Comparison of ENCODE assay signal across 18 cellular contexts in genomic region chr10:5678397-5678983, GRCh38. TPM values are rescaled to one million over a fixed set of nuclear protein-coding genes. Genes with fewer than 3 reads are reported as not detected.
A peak's percentile ranks its signal among the peaks of the same experiment; 100 is the strongest.
DNase-seq lines count a peak whose midpoint lies in the region; ATAC-seq, FAIRE-seq and TF ChIP-seq lines count a peak whose summit lies in the region.
"Had no signal": no experiment of that assay in that cellular context is flagged by ENCODE, and none has a peak within 500 bp of the region (broad histone marks: within the 10 kb centered on the region; RNA-seq: fewer than 3 reads in every experiment).

No MANE protein-coding gene starts in this region.

- no peak for FAIRE-seq in HepG2 (lab: Jason Lieb, UNC)
- no peak for FAIRE-seq in K562 (lab: Jason Lieb, UNC)
- FAIRE-seq: G401.6, GM12891, GM19239, H54 had no signal

- DNase-seq in HepG2 (ENCODE audit: low spot score) (no peak), right lobe of liver (no peak), K562 (ENCODE audit: extremely low read depth in 1 of 4, low spot score in 3 of 4) (no peak), DMS79 (lab: John Stamatoyannopoulos, UW) (no peak), testis (no peak), retina (no peak)
- DNase-seq: 8988T; CD4-positive, alpha-beta memory T cell; DMS153; DND-41; HCEC 1CT; HFFc6 had no signal

- H3K9ac ChIP-seq in HepG2 (ENCODE audit: insufficient read depth, low read depth, low read length) (peak overlapping the region; percentile 35; the same call in 1 of the 2 replicates), K562 (ENCODE audit: insufficient read depth in 1 of 2, low read depth in 2 of 2, low read length in 2 of 2) (no peak overlapping the region)
- H3K9ac ChIP-seq: BLaER1 had no signal

- H3K4me1 ChIP-seq in HepG2 (ENCODE audit: insufficient read depth, low read length) (peaks cover 50% of the 10 kb centered on the region), right lobe of liver (no peaks in the 10 kb centered on the region), K562 (replicated peaks in 1 of 2; ENCODE audit: control insufficient read depth in 2 of 2, insufficient read depth in 2 of 2, low read length in 2 of 2) (peaks cover 3 to 18% of the 10 kb centered on the region in 2 experiments; a peak in 3 of 5 replicates), neutrophil (ENCODE audit: control insufficient read depth in 1 of 2, insufficient read depth in 1 of 2, low read depth in 1 of 2, low read length in 1 of 2) (peaks cover 0 to 16% of the 10 kb centered on the region in 2 experiments), testis (no peaks in the 10 kb centered on the region)
- H3K4me1 ChIP-seq: BLaER1 had no signal

- TF ChIP-seq RAD21 in HepG2 (CRISPR knock-in tag; IDR thresholded peaks at IDR 0.05): no peak
- no peak for TF ChIP-seq RAD21 in K562 (CRISPR knock-in tag; conservative IDR thresholded peaks at IDR 0.05 in 1 of 2, IDR thresholded peaks at IDR 0.05 in 1 of 2)

- ATAC-seq in HepG2 (peak; percentile 84), right lobe of liver (no peak), K562 (peak; percentile 55)

- H3K9me1 ChIP-seq in K562 (ENCODE audit: control insufficient read depth, insufficient read depth, low read length): no peaks in the 10 kb centered on the region

- peak overlapping the region; percentile 55 for H2AFZ ChIP-seq in HepG2 (ENCODE audit: low read length)
- H2AFZ ChIP-seq in K562 (ENCODE audit: low read depth, low read length): peak overlapping the region; percentile 66

- H3K27me3 ChIP-seq in HepG2 (ENCODE audit: control insufficient read depth in 1 of 2, insufficient read depth in 2 of 2, low read length in 2 of 2): peaks cover 3 to 26% of the 10 kb centered on the region in 2 experiments; a peak in 3 of 5 replicates
- H3K27me3 ChIP-seq in right lobe of liver: no peaks in the 10 kb centered on the region
- no peaks in the 10 kb centered on the region for H3K27me3 ChIP-seq in K562 (ENCODE audit: control insufficient read depth in 2 of 2, insufficient read depth in 2 of 2, low read length in 2 of 2)
- H3K27me3 ChIP-seq in neutrophil: no peaks in the 10 kb centered on the region
- no peaks in the 10 kb centered on the region for H3K27me3 ChIP-seq in testis
- H3K27me3 ChIP-seq: BLaER1 had no signal

- H3K4me2 ChIP-seq in HepG2 (ENCODE audit: low read depth, low read length): peak overlapping the region; percentile 90
- no peak overlapping the region for H3K4me2 ChIP-seq in K562 (ENCODE audit: insufficient read depth, low read length)
- H3K4me2 ChIP-seq: BLaER1 had no signal

- H3K4me3 ChIP-seq in HepG2 (replicated peaks in 1 of 3; ENCODE audit: insufficient read depth in 1 of 3, low read depth in 2 of 3, low read length in 3 of 3): peak overlapping the region; percentile 23 to 55 (median 36); a peak in 4 of 6 replicates
- H3K4me3 ChIP-seq in right lobe of liver: no peak overlapping the region
- no peak overlapping the region for H3K4me3 ChIP-seq in K562
- no peak overlapping the region for H3K4me3 ChIP-seq in neutrophil (ENCODE audit: low read depth in 1 of 2, low read length in 1 of 2)
- H3K4me3 ChIP-seq in testis: no peak overlapping the region
- H3K4me3 ChIP-seq: BLaER1 had no signal

- H3K79me2 ChIP-seq in HepG2 (ENCODE audit: insufficient read depth, low read length): no peaks in the 10 kb centered on the region
- H3K79me2 ChIP-seq in K562 (ENCODE audit: control insufficient read depth, insufficient read depth, low read length): no peaks in the 10 kb centered on the region

- POLR2A ChIA-PET in HepG2 (lab: Yijun Ruan, JAX): interaction anchor here (1.1 kb wide), 1 partner anchor 13 kb away, joined by 3 read pairs; no protein-coding TSS in a partner anchor
- POLR2A ChIA-PET in K562 (lab: Yijun Ruan, JAX): interaction anchor here (0.7 to 1.2 kb wide), 2 partner anchors 10 to 159 kb away, joined by 3 to 4 read pairs; no protein-coding TSS in a partner anchor

- BruUV-seq in HepG2 (replicated peaks; lab: Mats Ljungman, UMichigan): no TSS peak
- BruUV-seq in K562 (replicated peaks; lab: Mats Ljungman, UMichigan): no TSS peak

- H3K36me3 ChIP-seq in HepG2 (replicated peaks in 1 of 2; ENCODE audit: control insufficient read depth in 1 of 2, insufficient read depth in 2 of 2, low read length in 2 of 2): no peaks in the 10 kb centered on the region
- H3K36me3 ChIP-seq in right lobe of liver: no peaks in the 10 kb centered on the region
- H3K36me3 ChIP-seq in K562 (ENCODE audit: control insufficient read depth, insufficient read depth, low read length): no peaks in the 10 kb centered on the region
- H3K36me3 ChIP-seq in neutrophil: no peaks in the 10 kb centered on the region
- no peaks in the 10 kb centered on the region for H3K36me3 ChIP-seq in testis (ENCODE audit: low read depth, missing control alignments)
- H3K36me3 ChIP-seq: BLaER1 had no signal

- 6% methylated on average over 9 of the region's 9 CpGs for WGBS in HepG2 (ENCODE audit: low lambda C conversion rate)
- WGBS in right lobe of liver (ENCODE audit: insufficient coverage, low coverage, low lambda C conversion rate, missing lambda C conversion rate): 70% methylated on average over 8 of the region's 9 CpGs
- 30% methylated on average over 9 of the region's 9 CpGs for WGBS in K562 (ENCODE audit: insufficient coverage, low coverage, missing lambda C conversion rate)
- 79 to 83% methylated on average over 9 of the region's 9 CpGs for WGBS in testis, 2 donors

- no peak for TF ChIP-seq CTCF in HepG2 (CRISPR knock-in tag; IDR thresholded peaks at IDR 0.05)
- no peak for TF ChIP-seq CTCF in right lobe of liver (IDR thresholded peaks at IDR 0.05)
- TF ChIP-seq CTCF in K562 (IDR thresholded peaks at IDR 0.05 in 2 of 3, conservative IDR thresholded peaks at IDR 0.05 in 1 of 3; ENCODE audit: insufficient read depth in 2 of 3, low read depth in 1 of 3, low read length in 3 of 3): no peak
- no peak for TF ChIP-seq CTCF in neutrophil (IDR thresholded peaks at IDR 0.05)
- no peak for TF ChIP-seq CTCF in testis (IDR thresholded peaks at IDR 0.05)

- peaks cover 10% of the 10 kb centered on the region for H3K9me3 ChIP-seq in HepG2 (ENCODE audit: low read length)
- no peaks in the 10 kb centered on the region for H3K9me3 ChIP-seq in right lobe of liver
- peaks cover 3% of the 10 kb centered on the region; the same call in 1 of the 2 replicates for H3K9me3 ChIP-seq in K562 (replicated peaks; ENCODE audit: control insufficient read depth, insufficient read depth, low read depth, low read length)
- no peaks in the 10 kb centered on the region for H3K9me3 ChIP-seq in neutrophil
- no peaks in the 10 kb centered on the region for H3K9me3 ChIP-seq in testis

- in situ Hi-C loops in HepG2 (cut with HindIII; ENCODE audit: extremely low pct_ligation_motif_present, low pct_unique_long_range_greater_than_20kb) (no loop called here), K562 (cut with MboI) (no loop called here)

- intact Hi-C loops in HepG2 (cut with micrococcal nuclease; ENCODE audit: unreplicated experiment) (no loop called here), right lobe of liver (cut with DNase I) (no loop called here), K562 (cut with micrococcal nuclease) (no loop called here), testis (cut with DNase I; ENCODE audit: low total_unique reads) (no loop called here)

- H3K27ac ChIP-seq in HepG2 (ENCODE audit: extremely low read length, insufficient read depth, low read length) (no peak overlapping the region), right lobe of liver (no peak overlapping the region), K562 (ENCODE audit: extremely low read depth, low read depth, low read length) (no peak overlapping the region), neutrophil (peak overlapping the region; percentile 32), testis (no peak overlapping the region)
- H3K27ac ChIP-seq: BLaER1 had no signal

- no peaks in the 10 kb centered on the region for H4K20me1 ChIP-seq in HepG2 (ENCODE audit: insufficient read depth, low read length)
- no peaks in the 10 kb centered on the region for H4K20me1 ChIP-seq in K562 (replicated peaks; ENCODE audit: control insufficient read depth, insufficient read depth, low read length)
- H4K20me1 ChIP-seq: BLaER1 had no signal

- CTCF ChIA-PET in HepG2 (lab: Yijun Ruan, JAX; ENCODE audit: low intra/inter-chr PET ratio, low total read pairs) (no interaction called here), K562 (lab: Yijun Ruan, JAX; ENCODE audit: low intra/inter-chr PET ratio) (no interaction called here)

- TF ChIP-seq POLR2A in HepG2 (IDR thresholded peaks at IDR 0.05; ENCODE audit: insufficient read depth in 1 of 2, low read depth in 2 of 2, low read length in 2 of 2) (no peak), right lobe of liver (IDR thresholded peaks at IDR 0.05) (no peak), K562 (conservative IDR thresholded peaks at IDR 0.05) (no peak), testis (IDR thresholded peaks at IDR 0.05) (no peak)

- TF ChIP-seq EP300 in HepG2 (IDR thresholded peaks at IDR 0.05; ENCODE audit: low read depth in 2 of 2, low read length in 2 of 2) (no peak), HepG2 (CRISPR knock-in tag; IDR thresholded peaks at IDR 0.05; ENCODE audit: borderline replicate concordance) (no peak), K562 (IDR thresholded peaks at IDR 0.05; ENCODE audit: low read length) (no peak)

RNA-seq across cellular contexts. Expression of gene TASOR2, which starts 6.1 kb away (rescaled TPM):
- total RNA-seq in HepG2 (2016; rRNA removed; fragmentation: Illumina TruSeq; extraction: Trizol) (55.3 and 58.9 TPM in 2 replicates), right lobe of liver (10 to 100 TPM; 19.7 to 53.4 (median 29.6) TPM), K562 (2014; rRNA removed) (63.2 and 65.0 TPM in 2 replicates), K562 (2014; rRNA removed; fragmentation: Illumina TruSeq; extraction: Trizol) (68.0 and 76.3 TPM in 2 replicates), K562 (2015; rRNA removed; fragmentation: Illumina TruSeq; extraction: Trizol) (67.3 and 75.3 TPM in 2 replicates), K562 (2021) (60.9 and 66.2 TPM in 2 replicates), testis (100 to 1,000 TPM; 157 to 161 TPM)
- total RNA-seq in HepG2 (2016; cell fraction: cytosol; rRNA removed; fragmentation: Illumina TruSeq; extraction: Trizol; ENCODE audit: low read depth): 67.3 and 69.4 TPM in 2 replicates
- 51.2 and 60.5 TPM in 2 replicates for total RNA-seq in HepG2 (2016; cell fraction: insoluble cytoplasmic fraction; rRNA removed; fragmentation: Illumina TruSeq; extraction: Trizol)
- total RNA-seq in HepG2 (2016; cell fraction: membrane; rRNA removed; fragmentation: Illumina TruSeq; extraction: Trizol): 44.6 and 47.7 TPM in 2 replicates
- total RNA-seq in HepG2 (2016; cell fraction: nucleus; rRNA removed; fragmentation: Illumina TruSeq; extraction: Trizol): 95.9 and 108 TPM in 2 replicates
- polyA plus RNA-seq in HepG2 (2011; rRNA removed) (22.8 and 24.2 TPM in 2 replicates), K562 (2011; rRNA removed) (38.1 and 48.4 TPM in 2 replicates), K562 (2014; fragmentation: Illumina TruSeq; extraction: Trizol) (49.2 and 52.3 TPM in 2 replicates), K562 (2014; fragmentation: Nextera tagmentation; extraction: Ambion mirVana) (10 to 100 TPM; 12.7 to 14.1 TPM), K562 (2014; rRNA removed) (35.7 and 37.3 TPM in 2 replicates), testis (ENCODE audit: insufficient read depth, low read depth, low replicate concordance) (57.5 TPM)
- 8.9 and 13.1 TPM in 2 replicates for polyA plus RNA-seq in HepG2 (2011; cell fraction: cytosol; rRNA removed)
- 30.2 and 31.2 TPM in 2 replicates for polyA plus RNA-seq in HepG2 (2011; cell fraction: nucleus; rRNA removed)
- polyA plus RNA-seq in HepG2 (2012): 23.3 and 26.9 TPM in 2 replicates
- 0.58 and 1.1 TPM in 2 replicates for polyA plus RNA-seq in HepG2 (2016; cell fraction: cytosol; fragmentation: Illumina TruSeq; extraction: Trizol; ENCODE audit: low read depth)
- polyA plus RNA-seq in HepG2 (2016; cell fraction: insoluble cytoplasmic fraction; fragmentation: Illumina TruSeq; extraction: Trizol; ENCODE audit: low read depth): 26.8 and 27.2 TPM in 2 replicates
- polyA plus RNA-seq in HepG2 (2016; cell fraction: membrane; fragmentation: Illumina TruSeq; extraction: Trizol; ENCODE audit: low read depth): 2.9 and 4.0 TPM in 2 replicates
- polyA plus RNA-seq in HepG2 (2016; cell fraction: nucleus; fragmentation: Illumina TruSeq; extraction: Trizol; ENCODE audit: insufficient read depth, low read depth): 68.3 and 79.1 TPM in 2 replicates
- 27.6 and 45.1 TPM in 2 replicates for polyA minus RNA-seq in HepG2 (2011; rRNA and poly(A)+ RNA removed; ENCODE audit: low replicate concordance)
- 30.7 and 32.8 TPM in 2 replicates for polyA minus RNA-seq in HepG2 (2011; cell fraction: cytosol; rRNA and poly(A)+ RNA removed)
- 132 and 137 TPM in 2 replicates for polyA minus RNA-seq in HepG2 (2011; cell fraction: nucleus; rRNA and poly(A)+ RNA removed)
- 55.2 and 226 TPM in 2 replicates for total RNA-seq in K562 (2011; cell fraction: chromatin; rRNA removed; ENCODE audit: low replicate concordance)
- 35.5 and 61.6 TPM in 2 replicates for total RNA-seq in K562 (2011; cell fraction: nucleolus; rRNA removed)
- total RNA-seq in K562 (2011; cell fraction: nucleoplasm; rRNA removed): 75.3 and 118 TPM in 2 replicates
- polyA plus RNA-seq in K562 (2011; cell fraction: cytosol; rRNA removed): 10.4 and 13.8 TPM in 2 replicates
- polyA plus RNA-seq in K562 (2011; cell fraction: nucleus; rRNA removed): 69.3 and 70.3 TPM in 2 replicates
- 24.7 and 31.3 TPM in 2 replicates for polyA plus RNA-seq in K562 (2012)
- 89.0 and 95.1 TPM in 2 replicates for polyA minus RNA-seq in K562 (2011; rRNA and poly(A)+ RNA removed)
- 33.9 and 39.1 TPM in 2 replicates for polyA minus RNA-seq in K562 (2011; cell fraction: cytosol; rRNA and poly(A)+ RNA removed)
- 68.9 and 95.9 TPM in 2 replicates for polyA minus RNA-seq in K562 (2011; cell fraction: nucleus; rRNA and poly(A)+ RNA removed)

RNA-seq across cellular contexts. Expression of gene ASB13, which starts 12.1 kb away (rescaled TPM):
- total RNA-seq in HepG2 (2016; rRNA removed; fragmentation: Illumina TruSeq; extraction: Trizol) (15.4 and 17.5 TPM in 2 replicates), right lobe of liver (100 to 1,000 TPM in 1 of 6 experiments, 10 to 100 TPM in 5; 19.7 to 117 (median 64.7) TPM), K562 (2014; rRNA removed) (18.2 and 21.8 TPM in 2 replicates), K562 (2014; rRNA removed; fragmentation: Illumina TruSeq; extraction: Trizol) (12.4 and 14.2 TPM in 2 replicates), K562 (2015; rRNA removed; fragmentation: Illumina TruSeq; extraction: Trizol) (15.5 and 16.9 TPM in 2 replicates), K562 (2021) (28.8 and 33.2 TPM in 2 replicates), testis (10 to 100 TPM in 1 of 2 donors, 1 to 10 TPM in 1; 9.4 to 14.1 TPM)
- total RNA-seq in HepG2 (2016; cell fraction: cytosol; rRNA removed; fragmentation: Illumina TruSeq; extraction: Trizol; ENCODE audit: low read depth): 3.3 and 4.7 TPM in 2 replicates
- total RNA-seq in HepG2 (2016; cell fraction: insoluble cytoplasmic fraction; rRNA removed; fragmentation: Illumina TruSeq; extraction: Trizol): 15.6 and 18.5 TPM in 2 replicates
- 14.1 and 16.1 TPM in 2 replicates for total RNA-seq in HepG2 (2016; cell fraction: membrane; rRNA removed; fragmentation: Illumina TruSeq; extraction: Trizol)
- total RNA-seq in HepG2 (2016; cell fraction: nucleus; rRNA removed; fragmentation: Illumina TruSeq; extraction: Trizol): 7.1 and 7.5 TPM in 2 replicates
- polyA plus RNA-seq in HepG2 (2011; rRNA removed) (9.3 and 12.7 TPM in 2 replicates), K562 (2011; rRNA removed) (17.4 and 18.1 TPM in 2 replicates), K562 (2014; fragmentation: Illumina TruSeq; extraction: Trizol) (15.5 and 16.9 TPM in 2 replicates), K562 (2014; fragmentation: Nextera tagmentation; extraction: Ambion mirVana) (1 to 10 TPM; 5.2 to 6.9 TPM), K562 (2014; rRNA removed) (14.5 and 18.7 TPM in 2 replicates), testis (ENCODE audit: insufficient read depth, low read depth, low replicate concordance) (12.3 TPM)
- 12.4 and 12.5 TPM in 2 replicates for polyA plus RNA-seq in HepG2 (2011; cell fraction: cytosol; rRNA removed)
- polyA plus RNA-seq in HepG2 (2011; cell fraction: nucleus; rRNA removed): 7.4 and 9.5 TPM in 2 replicates
- polyA plus RNA-seq in HepG2 (2012): 12.8 and 15.5 TPM in 2 replicates
- 4.6 and 4.7 TPM in 2 replicates for polyA plus RNA-seq in HepG2 (2016; cell fraction: cytosol; fragmentation: Illumina TruSeq; extraction: Trizol; ENCODE audit: low read depth)
- polyA plus RNA-seq in HepG2 (2016; cell fraction: insoluble cytoplasmic fraction; fragmentation: Illumina TruSeq; extraction: Trizol; ENCODE audit: low read depth): 12.6 and 16.4 TPM in 2 replicates
- 10.4 and 12.4 TPM in 2 replicates for polyA plus RNA-seq in HepG2 (2016; cell fraction: membrane; fragmentation: Illumina TruSeq; extraction: Trizol; ENCODE audit: low read depth)
- polyA plus RNA-seq in HepG2 (2016; cell fraction: nucleus; fragmentation: Illumina TruSeq; extraction: Trizol; ENCODE audit: insufficient read depth, low read depth): 12.4 and 14.5 TPM in 2 replicates
- polyA minus RNA-seq in HepG2 (2011; rRNA and poly(A)+ RNA removed; ENCODE audit: low replicate concordance): 31.7 and 36.4 TPM in 2 replicates
- polyA minus RNA-seq in HepG2 (2011; cell fraction: cytosol; rRNA and poly(A)+ RNA removed): 10.6 and 14.5 TPM in 2 replicates
- polyA minus RNA-seq in HepG2 (2011; cell fraction: nucleus; rRNA and poly(A)+ RNA removed): 5.5 and 7.7 TPM in 2 replicates
- total RNA-seq in K562 (2011; cell fraction: chromatin; rRNA removed; ENCODE audit: low replicate concordance): 5.8 and 11.8 TPM in 2 replicates
- 8.6 and 12.8 TPM in 2 replicates for total RNA-seq in K562 (2011; cell fraction: nucleolus; rRNA removed)
- total RNA-seq in K562 (2011; cell fraction: nucleoplasm; rRNA removed): 5.2 and 5.6 TPM in 2 replicates
- polyA plus RNA-seq in K562 (2011; cell fraction: cytosol; rRNA removed): 21.7 and 26.7 TPM in 2 replicates
- 12.9 and 14.4 TPM in 2 replicates for polyA plus RNA-seq in K562 (2011; cell fraction: nucleus; rRNA removed)
- polyA plus RNA-seq in K562 (2012): 14.6 and 18.9 TPM in 2 replicates
- polyA minus RNA-seq in K562 (2011; rRNA and poly(A)+ RNA removed): 15.3 and 18.8 TPM in 2 replicates
- 17.8 and 19.0 TPM in 2 replicates for polyA minus RNA-seq in K562 (2011; cell fraction: cytosol; rRNA and poly(A)+ RNA removed)
- 4.6 and 6.1 TPM in 2 replicates for polyA minus RNA-seq in K562 (2011; cell fraction: nucleus; rRNA and poly(A)+ RNA removed)

Comparison
In these comparisons a context has a peak if more than half of its experiments do, and no peak if none do; other contexts are left out.
1. ATAC-seq: peak in HepG2 (single experiment) and K562 (single experiment); none in right lobe of liver (0 of 4).
2. H3K4me3 ChIP-seq: peak in HepG2 (3 of 3); none in right lobe of liver (0 of 3), K562 (single experiment), neutrophil (0 of 2) and testis (0 of 2).